In the genomic region with DNA sequence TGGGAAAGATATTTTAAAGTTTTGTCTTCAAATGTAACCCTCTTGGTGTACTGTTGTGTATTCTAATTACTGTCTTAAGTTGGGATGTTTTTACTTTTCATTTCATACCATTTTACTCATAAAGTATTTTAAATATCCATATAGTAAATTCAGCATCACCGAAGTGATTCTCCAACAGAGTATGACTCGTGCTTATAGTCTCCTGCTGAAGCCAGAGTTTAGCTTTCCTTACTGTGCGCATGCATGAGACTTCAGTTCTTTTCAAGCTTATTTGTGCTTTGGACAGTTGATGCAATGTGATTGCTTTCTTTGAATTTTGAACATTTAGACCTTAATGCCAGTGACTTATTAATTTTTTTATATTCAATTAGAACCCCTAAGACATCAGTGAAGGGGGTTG, we compare ENCODE assay signal across 31 cellular contexts. TPM values are rescaled to one million over a fixed set of nuclear protein-coding genes. Genes with fewer than 3 reads are reported as not detected.
A peak's percentile ranks its signal among the peaks of the same experiment; 100 is the strongest.
DNase-seq lines count a peak whose midpoint lies in the region; ATAC-seq and TF ChIP-seq lines count a peak whose summit lies in the region.
"Had no signal": no experiment of that assay in that cellular context is flagged by ENCODE, and none has a peak within 500 bp of the region (broad histone marks: within the 10 kb centered on the region; RNA-seq: fewer than 3 reads in every experiment).

No MANE protein-coding gene starts in this region.

- H4K20me1 ChIP-seq in IMR-90 (ENCODE audit: insufficient read depth, low read length), result no peaks in the 10 kb centered on the region
- H4K20me1 ChIP-seq: BLaER1; BLaER1 treated with 17β-estradiol and CSF1 and Interleukin-3, amounts not matched to agents 10 nM and 100 nM had no signal

- no peaks in the 10 kb centered on the region for H3K27me3 ChIP-seq in IMR-90 (ENCODE audit: control insufficient read depth, insufficient read depth, low read length)
- H3K27me3 ChIP-seq: BE2C; BLaER1; BLaER1 treated with 17β-estradiol and CSF1 and Interleukin-3, amounts not matched to agents 10 nM and 100 nM had no signal

- no peak for TF ChIP-seq POLR2A in IMR-90 (IDR thresholded peaks at IDR 0.05; ENCODE audit: low read depth, low read length)

- H4K91ac ChIP-seq in IMR-90 (ENCODE audit: insufficient read depth, low read depth, low read length), result no peak overlapping the region

- no peak overlapping the region for H2BK120ac ChIP-seq in IMR-90 (ENCODE audit: low read depth, low read length)

- H3K27ac ChIP-seq in IMR-90 (ENCODE audit: insufficient read depth, low read length), result no peak overlapping the region
- H3K27ac ChIP-seq in temporal lobe (ENCODE audit: low read depth, low read length), result peak overlapping the region; percentile 9
- H3K27ac ChIP-seq: 22Rv1; A549; BLaER1; BLaER1 treated with 17β-estradiol and CSF1 and Interleukin-3, amounts not matched to agents 10 nM and 100 nM; C4-2B had no signal

- H3K79me1 ChIP-seq in IMR-90 (ENCODE audit: low read depth in 1 of 2, low read length in 2 of 2), result no peaks in the 10 kb centered on the region

- no peak overlapping the region for H3K23ac ChIP-seq in IMR-90 (ENCODE audit: low read depth, low read length)

- H3K9me3 ChIP-seq in IMR-90 (ENCODE audit: control insufficient read depth, insufficient read depth, low read length), result no peaks in the 10 kb centered on the region
- H3K9me3 ChIP-seq: A549, BE2C had no signal

- H2BK5ac ChIP-seq in IMR-90 (ENCODE audit: low read depth, low read length, poor library complexity, severe bottlenecking), result no peak overlapping the region

- no peak overlapping the region for H3K4me2 ChIP-seq in IMR-90 (ENCODE audit: low read depth, low read length)
- H3K4me2 ChIP-seq: A549; BLaER1; BLaER1 treated with 17β-estradiol and CSF1 and Interleukin-3, amounts not matched to agents 10 nM and 100 nM had no signal

- H2BK15ac ChIP-seq in IMR-90 (ENCODE audit: low read depth, low read length), result no peak overlapping the region

- CTCF ChIA-PET in IMR-90 (lab: Yijun Ruan, JAX), result interaction anchor here (0.9 kb wide), 1 partner anchor 19 kb away, joined by 3 read pairs; no protein-coding TSS in a partner anchor

- in situ Hi-C loops in IMR-90 (cut with MboI; ENCODE audit: low sequenced_read_pairs), result no loop called here

- no peak overlapping the region for H3K9ac ChIP-seq in IMR-90 (ENCODE audit: low read depth, low read length)
- H3K9ac ChIP-seq: BLaER1; BLaER1 treated with 17β-estradiol and CSF1 and Interleukin-3, amounts not matched to agents 10 nM and 100 nM had no signal

- H2AFZ ChIP-seq in IMR-90 (replicated peaks; ENCODE audit: low read length, poor library complexity), result no peak overlapping the region

- H3K14ac ChIP-seq in IMR-90 (replicated peaks; ENCODE audit: low read depth, low read length), result no peak overlapping the region

- POLR2A ChIA-PET in IMR-90 (lab: Charles Lee; ENCODE audit: unreplicated experiment), result no interaction called here

- no peak overlapping the region for H2AK9ac ChIP-seq in IMR-90 (replicated peaks; ENCODE audit: low read depth, low read length, poor library complexity)

- H3K36me3 ChIP-seq in IMR-90 (ENCODE audit: control insufficient read depth, insufficient read depth, low read length), result peaks cover 3% of the 10 kb centered on the region

- H2BK20ac ChIP-seq in IMR-90 (ENCODE audit: low read depth, low read length), result no peak overlapping the region

- H3K4ac ChIP-seq in IMR-90 (ENCODE audit: low read depth, low read length), result no peak overlapping the region

- dilution Hi-C loops in IMR-90 (cut with HindIII; ENCODE audit: low sequenced_read_pairs, unreplicated experiment), result no loop called here

- peak; percentile 52 for DNase-seq in IMR-90
- DNase-seq in iris pigment epithelial cell (ENCODE audit: low read depth), result peak; percentile 3
- no peak for DNase-seq in HT-29 (ENCODE audit: low spot score)
- no peak for DNase-seq in occipital lobe (lab: John Stamatoyannopoulos, UW)
- DNase-seq in NK-92 treated with Interleukin-12 subunit alpha and Interleukin-12 subunit beta, amount 100 ng/mL, for 24 hours (lab: John Stamatoyannopoulos, UW), result no peak
- DNase-seq: 8988T; ACHN; AML-193; BE2C; C1 segment of cervical spinal cord; Caco-2; Calu3; CD4-positive, alpha-beta memory T cell; CD4-positive, alpha-beta T cell; CD4-positive, CD25-positive, alpha-beta regulatory T cell; CD8-positive, alpha-beta memory T cell; CD8-positive, alpha-beta T cell; COR-L47; DMS 273 treated with DMSO at 0.1 percent for 48 hours; DMS153; DMS53; DMS79; DMS79 treated with DMSO at 0.1 percent for 48 hours; DND-41; EL had no signal

- ATAC-seq in IMR-90 (ENCODE audit: low read depth), result peak; percentile 90
- ATAC-seq: A549; CD8-positive, alpha-beta T cell had no signal

- no peak overlapping the region for H3K4me3 ChIP-seq in IMR-90 (ENCODE audit: insufficient read depth, low read depth, low read length)
- H3K4me3 ChIP-seq: A549; BLaER1; BLaER1 treated with 17β-estradiol and CSF1 and Interleukin-3, amounts not matched to agents 10 nM and 100 nM had no signal

- H2AK5ac ChIP-seq in IMR-90 (ENCODE audit: low read depth, low read length), result no peak overlapping the region

- TF ChIP-seq CTCF in IMR-90 (conservative IDR thresholded peaks at IDR 0.05; ENCODE audit: low read depth, low read length), result no peak

- H3K56ac ChIP-seq in IMR-90 (ENCODE audit: extremely low read depth, insufficient read depth, low read length), result no peak overlapping the region

- no peak for TF ChIP-seq RAD21 in IMR-90 (IDR thresholded peaks at IDR 0.05; ENCODE audit: low read length)

- intact Hi-C loops in IMR-90 (cut with micrococcal nuclease), result no loop called here

- no peak overlapping the region for H3K18ac ChIP-seq in IMR-90 (ENCODE audit: low read depth, low read length)

- H4K5ac ChIP-seq in IMR-90 (ENCODE audit: low read depth, low read length), result no peak overlapping the region

- no peaks in the 10 kb centered on the region for H3K9me1 ChIP-seq in IMR-90 (ENCODE audit: insufficient read depth, low read length)

- H3K4me1 ChIP-seq in IMR-90 (ENCODE audit: control insufficient read depth, insufficient read depth, low read length), result no peaks in the 10 kb centered on the region
- H3K4me1 ChIP-seq: A549; BLaER1; BLaER1 treated with 17β-estradiol and CSF1 and Interleukin-3, amounts not matched to agents 10 nM and 100 nM had no signal

- no CpG with 5 or more reads among the region's 3 CpGs for WGBS in IMR-90 (ENCODE audit: extremely low coverage in 2 of 2, insufficient read length in 1 of 2), 2 experiments

- no TSS peak for BruUV-seq in IMR-90 (replicated peaks; lab: Mats Ljungman, UMichigan)

- H4K8ac ChIP-seq in IMR-90 (ENCODE audit: low read depth in 2 of 2, low read length in 2 of 2), result no peak overlapping the region

TF ChIP-seq in IMR-90, 13 proteins besides CTCF, POLR2A, EP300 and RAD21:
- no peak for TF ChIP-seq MAFK (IDR thresholded peaks at IDR 0.05; ENCODE audit: low read depth, low read length)
- no peak for TF ChIP-seq SMC3 (IDR thresholded peaks at IDR 0.05; ENCODE audit: low read depth, low read length)
- TF ChIP-seq FOS (IDR thresholded peaks at IDR 0.05; ENCODE audit: low read depth, low read length), result no peak
- TF ChIP-seq RFX5 (IDR thresholded peaks at IDR 0.05; ENCODE audit: low read depth, low read length), result no peak
- TF ChIP-seq CEBPB (IDR thresholded peaks at IDR 0.05; ENCODE audit: low read depth, low read length), result no peak
- TF ChIP-seq MAZ (IDR thresholded peaks at IDR 0.05; ENCODE audit: borderline replicate concordance, low read depth, low read length), result no peak
- TF ChIP-seq, protein P1, sequence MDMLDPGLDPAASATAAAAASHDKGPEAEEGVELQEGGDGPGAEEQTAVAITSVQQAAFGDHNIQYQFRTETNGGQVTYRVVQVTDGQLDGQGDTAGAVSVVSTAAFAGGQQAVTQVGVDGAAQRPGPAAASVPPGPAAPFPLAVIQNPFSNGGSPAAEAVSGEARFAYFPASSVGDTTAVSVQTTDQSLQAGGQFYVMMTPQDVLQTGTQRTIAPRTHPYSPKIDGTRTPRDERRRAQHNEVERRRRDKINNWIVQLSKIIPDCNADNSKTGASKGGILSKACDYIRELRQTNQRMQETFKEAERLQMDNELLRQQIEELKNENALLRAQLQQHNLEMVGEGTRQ (IDR thresholded peaks at IDR 0.05; ENCODE audit: low read depth, low read length), result no peak
- TF ChIP-seq, protein P2, sequence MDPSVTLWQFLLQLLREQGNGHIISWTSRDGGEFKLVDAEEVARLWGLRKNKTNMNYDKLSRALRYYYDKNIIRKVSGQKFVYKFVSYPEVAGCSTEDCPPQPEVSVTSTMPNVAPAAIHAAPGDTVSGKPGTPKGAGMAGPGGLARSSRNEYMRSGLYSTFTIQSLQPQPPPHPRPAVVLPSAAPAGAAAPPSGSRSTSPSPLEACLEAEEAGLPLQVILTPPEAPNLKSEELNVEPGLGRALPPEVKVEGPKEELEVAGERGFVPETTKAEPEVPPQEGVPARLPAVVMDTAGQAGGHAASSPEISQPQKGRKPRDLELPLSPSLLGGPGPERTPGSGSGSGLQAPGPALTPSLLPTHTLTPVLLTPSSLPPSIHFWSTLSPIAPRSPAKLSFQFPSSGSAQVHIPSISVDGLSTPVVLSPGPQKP (IDR thresholded peaks at IDR 0.05; ENCODE audit: borderline replicate concordance, low read depth, low read length), result no peak
- no peak for TF ChIP-seq CHD1 (IDR thresholded peaks at IDR 0.05; ENCODE audit: low read depth, low read length)
- TF ChIP-seq BHLHE40 (IDR thresholded peaks at IDR 0.05; ENCODE audit: low read depth, low read length), result no peak
- TF ChIP-seq NFE2L2 (IDR thresholded peaks at IDR 0.05; ENCODE audit: low read depth, low read length), result no peak
- TF ChIP-seq MXI1 (IDR thresholded peaks at IDR 0.05; ENCODE audit: borderline replicate concordance, low read depth, low read length), result no peak

RNA-seq across cellular contexts. Expression of a gene that starts 7.4 kb away (rescaled TPM):
- total RNA-seq in IMR-90 (2012; rRNA removed) (20.3 and 28.0 TPM in 2 replicates), temporal lobe (34.7 TPM), occipital lobe (43.2 TPM)
- polyA plus RNA-seq in IMR-90 (2012; rRNA removed), result 37.1 and 40.1 TPM in 2 replicates
- polyA plus RNA-seq in IMR-90 (2012; cell fraction: cytosol; rRNA removed), result 18.9 and 20.9 TPM in 2 replicates
- 22.9 and 42.0 TPM in 2 replicates for polyA plus RNA-seq in IMR-90 (2012; cell fraction: nucleus; rRNA removed; ENCODE audit: low replicate concordance)
- total RNA-seq in HT-29 (2014; rRNA removed; shearing (Covaris generic)), result 0.65 and 1.7 TPM in 2 replicates

RNA-seq across cellular contexts. Expression of a gene that starts 24.4 kb away (rescaled TPM):
- total RNA-seq in IMR-90 (2012; rRNA removed) (7.7 and 11.9 TPM in 2 replicates), temporal lobe (73.5 TPM), occipital lobe (85.5 TPM)
- polyA plus RNA-seq in IMR-90 (2012; rRNA removed), result 3.7 and 4.7 TPM in 2 replicates
- 0.62 and 0.67 TPM in 2 replicates for polyA plus RNA-seq in IMR-90 (2012; cell fraction: cytosol; rRNA removed)
- 0.50 and 3.1 TPM in 2 replicates for polyA plus RNA-seq in IMR-90 (2012; cell fraction: nucleus; rRNA removed; ENCODE audit: low replicate concordance)
- total RNA-seq in HT-29 (2014; rRNA removed; shearing (Covaris generic)), result 3.4 and 4.8 TPM in 2 replicates

RNA-seq across cellular contexts. Expression of a gene that starts 26.2 kb away (rescaled TPM):
- total RNA-seq in IMR-90 (2012; rRNA removed) (62.4 and 64.2 TPM in 2 replicates), temporal lobe (29.7 TPM), occipital lobe (29.9 TPM)
- 36.7 and 50.1 TPM in 2 replicates for polyA plus RNA-seq in IMR-90 (2012; rRNA removed)
- polyA plus RNA-seq in IMR-90 (2012; cell fraction: cytosol; rRNA removed), result 20.2 and 23.2 TPM in 2 replicates
- polyA plus RNA-seq in IMR-90 (2012; cell fraction: nucleus; rRNA removed; ENCODE audit: low replicate concordance), result 4.5 and 12.3 TPM in 2 replicates
- 64.4 and 67.2 TPM in 2 replicates for total RNA-seq in HT-29 (2014; rRNA removed; shearing (Covaris generic))

Comparison
In these comparisons a context has a peak if more than half of its experiments do, and no peak if none do; other contexts are left out.
1. DNase-seq: peak in IMR-90 (single experiment) and iris pigment epithelial cell (single experiment); none in HT-29 (single experiment), occipital lobe (single experiment) and NK-92 treated with Interleukin-12 subunit alpha and Interleukin-12 subunit beta, amount 100 ng/mL, for 24 hours (single experiment).